18 cellular contexts compared by ENCODE assay signal in the genomic region with DNA sequence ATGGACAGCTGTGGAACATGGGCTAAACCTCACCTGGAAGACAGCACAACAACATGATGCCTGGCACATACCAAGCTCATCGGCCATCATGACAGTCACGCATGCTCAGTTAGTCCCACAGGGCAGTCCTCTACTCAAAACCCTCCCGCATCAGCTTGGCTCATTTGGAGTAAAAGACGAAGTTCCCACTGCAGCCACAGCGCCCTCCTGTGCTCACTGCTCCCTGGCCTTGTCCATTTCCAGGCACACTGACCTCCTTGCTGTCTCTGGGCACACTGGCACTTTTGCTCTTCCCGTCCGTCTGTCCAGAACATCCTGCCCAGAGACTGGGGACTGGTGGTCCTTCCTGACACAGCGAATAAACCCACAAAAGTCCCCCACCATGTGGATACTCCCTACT.
DNase-seq lines count a peak whose midpoint lies in the region; ATAC-seq and TF ChIP-seq lines count a peak whose summit lies in the region.
"Had no signal": no experiment of that assay in that cellular context is flagged by ENCODE, and none has a peak within 500 bp of the region (broad histone marks: within the 10 kb centered on the region; RNA-seq: fewer than 3 reads in every experiment).

No MANE protein-coding gene starts in this region.

- 0 out of 2 replicates have a peak, but pooled peaks have one; percentile 18 for TF ChIP-seq CTCF in GM12875 (IDR thresholded peaks at IDR 0.05; ENCODE audit: borderline replicate concordance, insufficient read depth, low read depth, low read length)
- TF ChIP-seq CTCF in WERI-Rb-1 (IDR thresholded peaks at IDR 0.05; ENCODE audit: low read depth, low read length): peak; percentile 28; the same call in 1 of the 2 replicates

- no peaks in the 10 kb centered on the region for H3K27me3 ChIP-seq in CD4-positive, CD25-positive, alpha-beta regulatory T cell (ENCODE audit: control insufficient read depth, insufficient read depth, low read length)
- H3K27me3 ChIP-seq in WERI-Rb-1 (ENCODE audit: insufficient read depth, low read depth, severe bottlenecking) (no peaks in the 10 kb centered on the region), iPS DF 6.9 (ENCODE audit: control insufficient read depth, insufficient read depth, low read length) (no peaks in the 10 kb centered on the region)
- H3K27me3 ChIP-seq: colonic mucosa, pancreas, SJCRH30 had no signal

- no peaks in the 10 kb centered on the region for H3K4me1 ChIP-seq in CD4-positive, CD25-positive, alpha-beta regulatory T cell (ENCODE audit: control insufficient read depth, insufficient read depth, low read length, poor library complexity, severe bottlenecking)
- H3K4me1 ChIP-seq in iPS DF 6.9 (ENCODE audit: control insufficient read depth, insufficient read depth, low read length): no peaks in the 10 kb centered on the region
- H3K4me1 ChIP-seq: colonic mucosa, SJCRH30 had no signal

- H3K4me3 ChIP-seq in CD4-positive, CD25-positive, alpha-beta regulatory T cell (ENCODE audit: low read depth, low read length): no peak overlapping the region
- H3K4me3 ChIP-seq in GM12875 (ENCODE audit: low read depth, low read length): no peak overlapping the region
- no peak overlapping the region for H3K4me3 ChIP-seq in WERI-Rb-1 (ENCODE audit: low read depth, low read length)
- no peak overlapping the region for H3K4me3 ChIP-seq in iPS DF 6.9 (ENCODE audit: low read length)
- H3K4me3 ChIP-seq: colonic mucosa, pancreas, SJCRH30 had no signal

- H3K27me3 Mint-ChIP-seq in CD4-positive, CD25-positive, alpha-beta regulatory T cell: no peaks in the 10 kb centered on the region
- H3K27me3 Mint-ChIP-seq: activated T-helper 17 cell treated with anti-CD3 and anti-CD28 coated beads, Interleukin-2, amount 50 U/mL, for 72 hours had no signal

- DNase-seq in CD4-positive, CD25-positive, alpha-beta regulatory T cell: no peak
- DNase-seq in WERI-Rb-1 (no peak), iPS DF 6.9 (ENCODE audit: low read depth, low spot score) (peak; percentile 20), pons (ENCODE audit: low spot score) (no peak), GDM1 (lab: John Stamatoyannopoulos, UW) (no peak), SIG-M5 (lab: John Stamatoyannopoulos, UW) (no peak), NCI-H1694 treated with DMSO at 0.1 percent for 48 hours (lab: John Stamatoyannopoulos, UW) (no peak)
- DNase-seq: amygdala, colonic mucosa, GF-D8, left cardiac atrium, NCI-H1694, NCI-H446 treated with DMSO at 0.1 percent for 48 hours, pancreas, SJCRH30, T1000 had no signal

- no CpG with 5 or more reads among the region's 8 CpGs for WGBS in iPS DF 6.9 (ENCODE audit: insufficient coverage, insufficient read length)

- no peak for ATAC-seq in CD4-positive, CD25-positive, alpha-beta regulatory T cell (ENCODE audit: low read depth in 2 of 2)
- ATAC-seq: activated T-helper 17 cell treated with anti-CD3 and anti-CD28 coated beads, Interleukin-2, amount 50 U/mL, for 72 hours; left cardiac atrium; pancreas had no signal

- H3K36me3 Mint-ChIP-seq in CD4-positive, CD25-positive, alpha-beta regulatory T cell: peaks cover 39% of the 10 kb centered on the region

- H3K4me3 Mint-ChIP-seq in CD4-positive, CD25-positive, alpha-beta regulatory T cell: no peak overlapping the region
- H3K4me3 Mint-ChIP-seq: activated T-helper 17 cell treated with anti-CD3 and anti-CD28 coated beads, Interleukin-2, amount 50 U/mL, for 72 hours had no signal

- peak overlapping the region in 2 of 3 donors; percentile 53 to 90 for H3K27ac Mint-ChIP-seq in CD4-positive, CD25-positive, alpha-beta regulatory T cell

- peaks cover 44% of the 10 kb centered on the region for H3K36me3 ChIP-seq in CD4-positive, CD25-positive, alpha-beta regulatory T cell (ENCODE audit: control insufficient read depth, insufficient read depth, low read length)
- H3K36me3 ChIP-seq in WERI-Rb-1: no peaks in the 10 kb centered on the region
- H3K36me3 ChIP-seq in iPS DF 6.9 (ENCODE audit: control insufficient read depth, insufficient read depth, low read length): no peaks in the 10 kb centered on the region; the same call in 1 of the 2 replicates
- H3K36me3 ChIP-seq: colonic mucosa had no signal

- H3K9me3 Mint-ChIP-seq in CD4-positive, CD25-positive, alpha-beta regulatory T cell: peaks cover 0 to 1% (median 0%) of the 10 kb centered on the region in 7 donors
- H3K9me3 Mint-ChIP-seq: activated T-helper 17 cell treated with anti-CD3 and anti-CD28 coated beads, Interleukin-2, amount 50 U/mL, for 72 hours had no signal

- no peak overlapping the region for H3K27ac ChIP-seq in CD4-positive, CD25-positive, alpha-beta regulatory T cell (ENCODE audit: insufficient read depth, low read length, poor library complexity, severe bottlenecking)
- H3K27ac ChIP-seq in WERI-Rb-1 (no peak overlapping the region), iPS DF 6.9 (ENCODE audit: low read length) (no peak overlapping the region)
- H3K27ac ChIP-seq: colonic mucosa, pancreas, SJCRH30 had no signal

- H3K4me1 Mint-ChIP-seq in CD4-positive, CD25-positive, alpha-beta regulatory T cell: peaks cover 4 to 19% (median 12%) of the 10 kb centered on the region in 4 donors

- no peaks in the 10 kb centered on the region for H3K9me3 ChIP-seq in CD4-positive, CD25-positive, alpha-beta regulatory T cell (ENCODE audit: control insufficient read depth in 2 of 2, low read length in 2 of 2)
- H3K9me3 ChIP-seq in WERI-Rb-1 (ENCODE audit: severe bottlenecking) (no peaks in the 10 kb centered on the region), iPS DF 6.9 (ENCODE audit: control insufficient read depth, insufficient read depth, low read length) (no peaks in the 10 kb centered on the region)
- H3K9me3 ChIP-seq: colonic mucosa, pancreas, SJCRH30 had no signal
